Comparison of ENCODE assay signal across 8 cellular contexts in the genomic region with DNA sequence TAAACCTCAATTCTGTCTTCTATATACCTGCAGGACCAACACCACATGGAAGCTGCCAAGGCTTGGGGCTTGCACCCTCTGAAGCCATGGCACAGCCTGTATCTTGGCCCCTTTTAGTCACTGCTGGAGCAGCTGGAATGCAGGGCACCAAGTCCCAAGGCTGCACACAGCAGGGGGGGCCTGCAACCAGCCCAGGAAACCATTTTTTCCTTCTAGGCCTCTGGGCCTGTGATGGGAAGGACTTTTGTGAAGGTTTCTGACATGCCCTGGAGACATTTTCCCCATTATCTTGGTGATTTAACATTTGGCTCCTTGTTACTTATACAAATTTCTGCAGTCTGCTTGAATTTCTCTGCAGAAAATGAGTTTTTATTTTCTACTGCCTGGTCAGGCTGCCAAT.
"Had no signal": no experiment of that assay in that cellular context is flagged by ENCODE, and none has a peak within 500 bp of the region (broad histone marks: within the 10 kb centered on the region; RNA-seq: fewer than 3 reads in every experiment).

No MANE protein-coding gene starts in this region.

- DNase-seq: IMR-90, KBM-7, KG1 had no signal

- FAIRE-seq: HepG2, HTR-8/SVneo, K562 had no signal

- H3K4me3 ChIP-seq: K562 had no signal

- H3K27ac ChIP-seq: HL-60 had no signal

- ATAC-seq: HepG2, K562 had no signal

- H3K4me1 Mint-ChIP-seq: IgD-negative memory B cell had no signal

- H3K27ac Mint-ChIP-seq: IgD-negative memory B cell had no signal

- H3K4me3 Mint-ChIP-seq: IgD-negative memory B cell had no signal
